In genomic region chr3:167305340-167305739, GRCh38 we compare ENCODE assay signal across 26 cellular contexts.
"Had no signal": no experiment of that assay in that cellular context is flagged by ENCODE, and none has a peak within 500 bp of the region (broad histone marks: within the 10 kb centered on the region; RNA-seq: fewer than 3 reads in every experiment).

No MANE protein-coding gene starts in this region.

- H3K27ac ChIP-seq: ascending aorta, coronary artery, dorsolateral prefrontal cortex, esophagus muscularis mucosa had no signal

- H3K4me3 ChIP-seq: ascending aorta, coronary artery, dorsolateral prefrontal cortex, esophagus muscularis mucosa, gastrocnemius medialis, heart left ventricle had no signal

- H3K4me1 ChIP-seq: ascending aorta had no signal

- H3K9me3 ChIP-seq: ascending aorta, gastrocnemius medialis had no signal

- DNase-seq: activated CD4-positive, alpha-beta memory T cell treated with anti-CD3 and anti-CD28 coated beads, Interleukin-2, amount 10 ng/mL, durations not matched to agents 7 days and 5 days; activated CD4-positive, alpha-beta T cell treated with anti-CD3 and anti-CD28 coated beads for 36 hours; activated CD4-positive, alpha-beta T cell treated with anti-CD3 and anti-CD28 coated beads, Interleukin-2, amount 10 ng/mL, durations not matched to agents 7 days and 5 days; activated CD4-positive, alpha-beta T cell treated with anti-CD3 and anti-CD28 coated beads, Interleukin-2, amount 50 U/mL, for 4 hours; activated CD4-positive, CD25-positive, alpha-beta regulatory T cell; activated CD4-positive, CD25-positive, alpha-beta regulatory T cell treated with anti-CD3 and anti-CD28 coated beads, Interleukin-2, amount 50 U/mL, for 72 hours; activated CD8-positive, alpha-beta memory T cell treated with anti-CD3 and anti-CD28 coated beads, Interleukin-2, amount 50 U/mL, for 48 hours; activated gamma-delta T cell; activated naive CD4-positive, alpha-beta T cell; activated naive CD4-positive, alpha-beta T cell treated with anti-CD3 and anti-CD28 coated beads, Interleukin-2, amount 10 ng/mL, durations not matched to agents 7 days and 5 days; activated naive CD8-positive, alpha-beta T cell treated with anti-CD3 and anti-CD28 coated beads, Interleukin-2, amount 10 ng/mL, durations not matched to agents 7 days and 5 days; activated T-cell treated with anti-CD3 and anti-CD28 coated beads for 4 hours; activated T-cell treated with anti-CD3 and anti-CD28 coated beads, Interleukin-2, amount 50 U/mL, for 24 hours; activated T-cell treated with anti-CD3 and anti-CD28 coated beads, Interleukin-2, amount 50 U/mL, for 72 hours; dorsolateral prefrontal cortex; effector memory CD4-positive, alpha-beta T cell; endodermal cell; erythroblast; gastrocnemius medialis; glutamatergic neuron; heart left ventricle; T-helper 2 cell had no signal

- H3K27me3 ChIP-seq: ascending aorta, dorsolateral prefrontal cortex, esophagus muscularis mucosa, gastrocnemius medialis, heart left ventricle had no signal

- H3K36me3 ChIP-seq: ascending aorta, esophagus muscularis mucosa, gastrocnemius medialis, heart left ventricle had no signal

- ATAC-seq: activated CD4-positive, alpha-beta T cell treated with anti-CD3 and anti-CD28 coated beads for 36 hours; activated naive CD4-positive, alpha-beta T cell treated with anti-CD3 and anti-CD28 coated beads, Interleukin-2, amount 50 U/mL, for 72 hours; activated T-cell treated with anti-CD3 and anti-CD28 coated beads, Interleukin-2, amount 50 U/mL, for 72 hours; gastrocnemius medialis; heart left ventricle had no signal
